ENCODE assay signal across 8 cellular contexts in genomic region chr3:185733980-185734724, GRCh38.
A peak's percentile ranks its signal among the peaks of the same experiment; 100 is the strongest.
DNase-seq lines count a peak whose midpoint lies in the region; ATAC-seq, FAIRE-seq and TF ChIP-seq lines count a peak whose summit lies in the region.

No MANE protein-coding gene starts in this region.

- no peak for TF ChIP-seq POLR2A in GM12891 (IDR thresholded peaks at IDR 0.05; ENCODE audit: low read depth, low read length)

- peaks cover 0 to 8% (median 4%) of the 10 kb centered on the region in 3 donors for H3K27me3 Mint-ChIP-seq in immature natural killer cell (ENCODE audit: low read depth in 3 of 3)

- ATAC-seq in HG02623 (IDR thresholded peaks at IDR 0.05; ENCODE audit: unreplicated experiment), result no peak

- H3K27ac Mint-ChIP-seq in immature natural killer cell, result no peak overlapping the region

- no peaks in the 10 kb centered on the region for H3K4me1 Mint-ChIP-seq in immature natural killer cell

- no peaks in the 10 kb centered on the region for H3K9me3 Mint-ChIP-seq in immature natural killer cell

- H3K36me3 Mint-ChIP-seq in immature natural killer cell, result no peaks in the 10 kb centered on the region

- H3K4me3 Mint-ChIP-seq in immature natural killer cell, result no peak overlapping the region

- peak; percentile 45 for FAIRE-seq in GM12891 (lab: Jason Lieb, UNC)

- peak; percentile 70 for DNase-seq in AG20443 (ENCODE audit: low spot score)
- no peak for DNase-seq in GM12891 (ENCODE audit: insufficient read length, low spot score)
- DNase-seq in NCI-H2171 treated with DMSO at 0.1 percent for 48 hours (lab: John Stamatoyannopoulos, UW), result peak; percentile 84
- DNase-seq in activated CD4-positive, alpha-beta T cell treated with anti-CD3 and anti-CD28 coated beads, Interleukin-2, amount 50 U/mL, for 48 hours, result peak; percentile 5 to 10
- peak; percentile 71 for DNase-seq in hepatic stellate cell (ENCODE audit: low spot score)
- peak; percentile 33 for DNase-seq in stimulated activated CD8-positive, alpha-beta memory T cell treated with anti-CD3 and anti-CD28 coated beads, Interleukin-4, amount 100 ng/mL, for 48 hours
- no peak for DNase-seq in immature natural killer cell

TF ChIP-seq in GM12891, 5 proteins besides CTCF, POLR2A, EP300 and RAD21:
- TF ChIP-seq POLR2AphosphoS5 (IDR thresholded peaks at IDR 0.05; ENCODE audit: low read depth, low read length) (no peak), PAX5 (IDR thresholded peaks at IDR 0.05; ENCODE audit: insufficient read depth, low read length, severe bottlenecking) (no peak), POU2F2 (IDR thresholded peaks at IDR 0.05; ENCODE audit: low read depth, low read length) (no peak), TAF1 (IDR thresholded peaks at IDR 0.05; ENCODE audit: low read depth, low read length) (no peak), SPI1 (IDR thresholded peaks at IDR 0.05; ENCODE audit: low read depth, low read length) (no peak)
TF ChIP-seq in GM12891: peak in this region for 0.

Comparison
In these comparisons a context has a peak if more than half of its experiments do, and no peak if none do; other contexts are left out.
1. DNase-seq: peak in AG20443 (single experiment), NCI-H2171 treated with DMSO at 0.1 percent for 48 hours (single experiment), activated CD4-positive, alpha-beta T cell treated with anti-CD3 and anti-CD28 coated beads, Interleukin-2, amount 50 U/mL, for 48 hours (2 of 2), hepatic stellate cell (single experiment) and stimulated activated CD8-positive, alpha-beta memory T cell treated with anti-CD3 and anti-CD28 coated beads, Interleukin-4, amount 100 ng/mL, for 48 hours (single experiment); none in GM12891 (single experiment) and immature natural killer cell (0 of 3).